Comparison of ENCODE assay signal across 8 cellular contexts in the genomic region with DNA sequence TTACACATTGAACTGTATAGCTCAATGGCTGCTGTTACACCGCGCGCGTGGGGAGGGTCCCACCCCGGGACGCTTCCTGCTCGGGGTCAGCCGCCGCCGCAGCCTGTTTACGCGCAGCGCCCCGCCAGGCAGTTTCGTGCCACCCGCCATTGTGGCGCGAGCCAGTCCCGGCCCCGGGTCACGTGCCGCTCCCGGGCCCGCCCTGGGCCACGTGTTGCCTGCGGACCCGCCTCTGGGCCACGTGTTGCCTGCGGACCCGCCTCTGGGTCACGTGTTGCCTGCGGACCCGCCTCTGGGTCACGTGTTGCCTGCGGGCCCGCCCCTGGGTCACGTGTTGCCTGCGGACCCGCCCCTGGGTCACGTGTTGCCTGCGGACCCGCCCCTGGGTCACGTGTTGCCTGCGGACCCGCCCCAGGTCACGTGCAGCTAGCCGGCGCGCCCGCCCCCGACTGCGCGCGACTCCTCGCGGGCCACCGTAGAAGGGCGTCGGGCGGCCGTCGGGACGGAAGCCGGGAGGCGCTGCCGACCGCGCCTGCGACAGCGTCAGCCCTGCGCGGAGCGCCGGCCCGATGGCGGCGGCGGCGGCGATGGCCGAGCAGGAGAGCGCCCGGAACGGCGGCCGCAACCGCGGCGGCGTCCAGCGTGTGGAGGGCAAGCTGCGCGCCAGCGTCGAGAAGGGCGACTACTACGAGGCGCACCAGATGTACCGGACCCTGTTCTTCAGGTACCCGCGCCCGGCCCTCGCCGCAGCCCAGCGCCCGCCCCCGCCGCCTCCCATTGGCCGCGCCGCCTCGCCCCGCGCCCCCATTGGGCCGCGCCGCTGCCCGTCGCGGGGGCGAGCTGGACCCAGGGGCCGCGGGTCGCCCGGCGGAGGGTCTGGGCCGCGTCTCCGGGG. TPM values are rescaled to one million over a fixed set of nuclear protein-coding genes. Genes with fewer than 3 reads are reported as not detected.
A peak's percentile ranks its signal among the peaks of the same experiment; 100 is the strongest.
DNase-seq lines count a peak whose midpoint lies in the region; ATAC-seq, FAIRE-seq and TF ChIP-seq lines count a peak whose summit lies in the region.

A gene with protein sequence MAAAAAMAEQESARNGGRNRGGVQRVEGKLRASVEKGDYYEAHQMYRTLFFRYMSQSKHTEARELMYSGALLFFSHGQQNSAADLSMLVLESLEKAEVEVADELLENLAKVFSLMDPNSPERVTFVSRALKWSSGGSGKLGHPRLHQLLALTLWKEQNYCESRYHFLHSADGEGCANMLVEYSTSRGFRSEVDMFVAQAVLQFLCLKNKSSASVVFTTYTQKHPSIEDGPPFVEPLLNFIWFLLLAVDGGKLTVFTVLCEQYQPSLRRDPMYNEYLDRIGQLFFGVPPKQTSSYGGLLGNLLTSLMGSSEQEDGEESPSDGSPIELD (plus strand): TSS at position 478 of the 895 bp plus-strand sequence. CDS start 92 bp downstream, at position 570.

- H3K4me3 ChIP-seq in A673 (ENCODE audit: low read depth, low read length, poor library complexity, severe bottlenecking) (peak within 1 kb of the TSS; percentile 98), WI38 (ENCODE audit: low read depth, low read length) (peak within 1 kb of the TSS; percentile 82), bronchial epithelial cell (ENCODE audit: low read depth, low read length) (peak within 1 kb of the TSS; percentile 92), spleen (peak within 1 kb of the TSS; percentile 75 to 92 (median 80))

- peaks cover 0 to 5% (median 0%) of the 10 kb centered on the region in 3 donors for H3K36me3 Mint-ChIP-seq in immature natural killer cell

- POLR2A ChIA-PET in A673 (lab: Charles Lee; ENCODE audit: low non-redundant PET), result no interaction called here

- H3K27ac ChIP-seq in A673 (ENCODE audit: low read depth, low read length, poor library complexity, severe bottlenecking), result peak within 1 kb of the TSS; percentile 85
- H3K27ac ChIP-seq in spleen, result peak within 1 kb of the TSS; percentile 79 to 93 (median 89)

- intact Hi-C loops in A673 (cut with micrococcal nuclease; ENCODE audit: unreplicated experiment) (no loop called here), spleen (cut with DNase I; ENCODE audit: low total_unique reads) (no loop called here)

- BruUV-seq in A673 (replicated peaks; lab: Mats Ljungman, UMichigan), result no TSS peak

- TF ChIP-seq POLR2A in spleen (IDR thresholded peaks at IDR 0.05), result peak in 2 of 3 donors; percentile 33 to 42

- 0 to 1% (median 0%) methylated on average over 18 to 129 of the region's 129 CpGs for WGBS in spleen, 5 donors

- FAIRE-seq in bronchial epithelial cell (lab: Jason Lieb, UNC), result no peak

- peaks cover 32 to 34% of the 10 kb centered on the region in 2 donors for H3K4me1 Mint-ChIP-seq in immature natural killer cell

- no peaks in the 10 kb centered on the region for H3K9me3 Mint-ChIP-seq in immature natural killer cell

- DNase-seq in A673 (ENCODE audit: low spot score) (peak; percentile 95), NCI-H2171 (lab: John Stamatoyannopoulos, UW) (peak; percentile 98), bronchial epithelial cell (ENCODE audit: low read depth) (peak; percentile 73), immature natural killer cell (peak; percentile 99), spleen (peak; percentile 99)

- TF ChIP-seq CTCF in A673 (conservative IDR thresholded peaks at IDR 0.05; ENCODE audit: low read depth, low read length) (peak; percentile 22; the same call in 1 of the 2 replicates), WI38 (IDR thresholded peaks at IDR 0.05; ENCODE audit: low read depth, low read length) (no peak), bronchial epithelial cell (IDR thresholded peaks at IDR 0.05; ENCODE audit: insufficient read depth, low read length, severe bottlenecking) (peak; percentile 32), spleen (IDR thresholded peaks at IDR 0.05 in 8 of 11, conservative IDR thresholded peaks at IDR 0.05 in 3 of 11) (peak in 7 of 11 experiments; percentile 21 to 69 (median 35))

- H3K27me3 ChIP-seq in A673 (replicated peaks; ENCODE audit: insufficient read depth, low read depth, low read length, poor library complexity) (no peaks in the 10 kb centered on the region), bronchial epithelial cell (ENCODE audit: control insufficient read depth, insufficient read depth, low read length) (no peaks in the 10 kb centered on the region), spleen (replicated peaks in 1 of 7) (no peaks in the 10 kb centered on the region)

- CTCF ChIA-PET in A673 (lab: Charles Lee), result no interaction called here

- peak within 1 kb of the TSS; percentile 82 to 96 (median 91) for H3K27ac Mint-ChIP-seq in immature natural killer cell

- H3K9me3 ChIP-seq in A673 (ENCODE audit: low read depth, low read length, poor library complexity, severe bottlenecking) (no peaks in the 10 kb centered on the region), spleen (no peaks in the 10 kb centered on the region)

- H3K4me1 ChIP-seq in A673 (ENCODE audit: insufficient read depth, low read length, poor library complexity, severe bottlenecking) (peaks cover 18% of the 10 kb centered on the region), spleen (peaks cover 25 to 83% (median 69%) of the 10 kb centered on the region in 6 donors)

- peak; percentile 49 for ATAC-seq in GM18858 (IDR thresholded peaks at IDR 0.05; ENCODE audit: unreplicated experiment)
- ATAC-seq in HG03095 (IDR thresholded peaks at IDR 0.05; ENCODE audit: unreplicated experiment), result peak; percentile 70

- H3K36me3 ChIP-seq in A673 (ENCODE audit: insufficient read depth, low read length, poor library complexity, severe bottlenecking) (peaks cover 23% of the 10 kb centered on the region), bronchial epithelial cell (ENCODE audit: control insufficient read depth, insufficient read depth, low read length) (peaks cover 17% of the 10 kb centered on the region), spleen (peaks cover 0 to 41% (median 9%) of the 10 kb centered on the region in 6 donors)

- H3K4me3 Mint-ChIP-seq in immature natural killer cell, result peak within 1 kb of the TSS; percentile 88 to 94 (median 93)

- peaks cover 6 to 17% (median 9%) of the 10 kb centered on the region in 3 donors for H3K27me3 Mint-ChIP-seq in immature natural killer cell (ENCODE audit: low read depth in 3 of 3)

RNA-seq across cellular contexts. Expression of the gene that starts here (rescaled TPM):
- total RNA-seq in A673 (2021) (49.7 and 51.9 TPM in 2 replicates), bronchial epithelial cell (44.5 and 52.1 TPM in 2 replicates), spleen (10 to 100 TPM; 25.4 to 39.5 (median 34.4) TPM)
- polyA plus RNA-seq in immature natural killer cell (10 to 100 TPM; 25.3 to 35.6 (median 25.5) TPM), spleen (10 to 100 TPM; 40.0 to 63.0 (median 53.9) TPM)

Comparison
In these comparisons a context has a peak if more than half of its experiments do, and no peak if none do; other contexts are left out.
1. Peak in every context shown above with its lines: DNase-seq, ATAC-seq, H3K4me3 ChIP-seq and H3K27ac ChIP-seq.